Comparison of ENCODE assay signal across 2 cellular contexts in the genomic region with DNA sequence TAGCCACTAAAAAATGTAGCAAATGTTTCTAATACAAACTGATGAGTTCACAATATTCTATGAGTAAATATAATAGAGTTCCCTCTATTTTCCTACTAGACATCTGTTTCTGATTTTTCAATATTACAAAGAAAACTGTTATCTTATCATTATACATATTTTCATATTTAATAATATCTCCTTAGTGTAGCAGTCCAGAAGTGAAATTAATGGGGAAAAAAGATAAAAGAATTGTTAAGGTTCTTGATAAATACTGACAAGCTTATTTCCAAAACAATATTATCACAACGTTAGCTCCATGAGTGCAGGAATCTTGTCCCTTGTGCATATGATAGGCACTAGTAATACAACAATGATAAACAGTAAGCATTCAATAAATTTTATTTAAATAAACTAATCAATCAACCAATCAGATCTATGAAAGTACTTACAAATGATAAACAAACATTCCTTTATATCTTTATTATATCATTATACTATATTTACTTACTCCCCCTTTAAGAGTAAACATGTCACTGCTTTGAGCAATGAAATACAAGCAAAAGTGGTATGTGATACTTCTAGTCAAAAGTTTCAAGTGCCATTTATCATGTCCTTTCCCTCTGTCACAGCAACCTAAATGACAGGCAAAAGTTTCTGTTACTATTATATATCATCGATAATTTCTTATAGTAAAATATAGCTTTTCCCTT.
A peak's percentile ranks its signal among the peaks of the same experiment; 100 is the strongest.
TF ChIP-seq lines count a peak whose summit lies in the region.

No MANE protein-coding gene starts in this region.

TF ChIP-seq in SK-N-SH, 30 proteins besides CTCF, POLR2A, EP300 and RAD21 (continued from another document):
- 0 out of 2 replicates have a peak, but pooled peaks have one; percentile 13 for TF ChIP-seq TCF12 (IDR thresholded peaks at IDR 0.05)

TF ChIP-seq in K562, 482 proteins besides CTCF, POLR2A, EP300 and RAD21:
- TF ChIP-seq, protein P1, sequence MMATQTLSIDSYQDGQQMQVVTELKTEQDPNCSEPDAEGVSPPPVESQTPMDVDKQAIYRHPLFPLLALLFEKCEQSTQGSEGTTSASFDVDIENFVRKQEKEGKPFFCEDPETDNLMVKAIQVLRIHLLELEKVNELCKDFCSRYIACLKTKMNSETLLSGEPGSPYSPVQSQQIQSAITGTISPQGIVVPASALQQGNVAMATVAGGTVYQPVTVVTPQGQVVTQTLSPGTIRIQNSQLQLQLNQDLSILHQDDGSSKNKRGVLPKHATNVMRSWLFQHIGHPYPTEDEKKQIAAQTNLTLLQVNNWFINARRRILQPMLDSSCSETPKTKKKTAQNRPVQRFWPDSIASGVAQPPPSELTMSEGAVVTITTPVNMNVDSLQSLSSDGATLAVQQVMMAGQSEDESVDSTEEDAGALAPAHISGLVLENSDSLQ (IDR thresholded peaks at IDR 0.05), result peak; percentile 91
- TF ChIP-seq FOXK2 (conservative IDR thresholded peaks at IDR 0.05 in 1 of 2, IDR thresholded peaks at IDR 0.05 in 1 of 2; ENCODE audit: low read depth in 2 of 2) (peak in 1 of 2 experiments; percentile 32; a peak in 1 of 4 replicates), FOXA3 (CRISPR knock-in tag; conservative IDR thresholded peaks at IDR 0.05 in 1 of 2, IDR thresholded peaks at IDR 0.05 in 1 of 2) (peak in 1 of 2 experiments; percentile 58; a peak in 2 of 4 replicates), SIRT6 (IDR thresholded peaks at IDR 0.05; ENCODE audit: low read depth, low read length) (no peak), TBL1XR1 (IDR thresholded peaks at IDR 0.05; ENCODE audit: low read length in 2 of 2) (0 out of 4 replicates have a peak, but pooled peaks of 1 of the 2 experiments have one; percentile 18), C11orf30 (IDR thresholded peaks at IDR 0.05; ENCODE audit: low read depth) (peak; percentile 22; the same call in 1 of the 2 replicates), MEIS2 (IDR thresholded peaks at IDR 0.05; ENCODE audit: partially characterized antibody) (peak; percentile 89), KAT8 (IDR thresholded peaks at IDR 0.05; ENCODE audit: low read depth) (0 out of 2 replicates have a peak, but pooled peaks have one; percentile 12), ZNF311 (CRISPR knock-in tag; IDR thresholded peaks at IDR 0.05) (no peak), ZNF316 (IDR thresholded peaks at IDR 0.05) (peak; percentile 64)
- TF ChIP-seq, protein P2, sequence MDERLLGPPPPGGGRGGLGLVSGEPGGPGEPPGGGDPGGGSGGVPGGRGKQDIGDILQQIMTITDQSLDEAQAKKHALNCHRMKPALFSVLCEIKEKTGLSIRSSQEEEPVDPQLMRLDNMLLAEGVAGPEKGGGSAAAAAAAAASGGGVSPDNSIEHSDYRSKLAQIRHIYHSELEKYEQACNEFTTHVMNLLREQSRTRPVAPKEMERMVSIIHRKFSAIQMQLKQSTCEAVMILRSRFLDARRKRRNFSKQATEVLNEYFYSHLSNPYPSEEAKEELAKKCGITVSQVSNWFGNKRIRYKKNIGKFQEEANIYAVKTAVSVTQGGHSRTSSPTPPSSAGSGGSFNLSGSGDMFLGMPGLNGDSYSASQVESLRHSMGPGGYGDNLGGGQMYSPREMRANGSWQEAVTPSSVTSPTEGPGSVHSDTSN (CRISPR knock-in tag; IDR thresholded peaks at IDR 0.05; ENCODE audit: low read depth), result no peak
- TF ChIP-seq, protein P2 (tag; conservative IDR thresholded peaks at IDR 0.05; ENCODE audit: low read depth), result peak; percentile 87
- TF ChIP-seq, protein P3, sequence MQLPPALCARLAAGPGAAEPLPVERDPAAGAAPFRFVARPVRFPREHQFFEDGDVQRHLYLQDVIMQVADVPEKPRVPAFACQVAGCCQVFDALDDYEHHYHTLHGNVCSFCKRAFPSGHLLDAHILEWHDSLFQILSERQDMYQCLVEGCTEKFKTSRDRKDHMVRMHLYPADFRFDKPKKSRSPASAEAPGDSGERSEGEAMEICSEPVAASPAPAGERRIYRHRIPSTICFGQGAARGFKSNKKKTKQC (CRISPR knock-in tag; IDR thresholded peaks at IDR 0.05), result no peak
